ENCODE assay signal across 15 cellular contexts in genomic region chr15:91603681-91604080, GRCh38.
"Had no signal": no experiment of that assay in that cellular context is flagged by ENCODE, and none has a peak within 500 bp of the region (broad histone marks: within the 10 kb centered on the region; RNA-seq: fewer than 3 reads in every experiment).

No MANE protein-coding gene starts in this region.

- ATAC-seq: activated CD4-positive, alpha-beta T cell treated with anti-CD3 and anti-CD28 coated beads for 36 hours; activated CD8-positive, alpha-beta T cell treated with anti-CD3 and anti-CD28 coated beads for 36 hours; activated T-cell treated with anti-CD3 and anti-CD28 coated beads, Interleukin-2, amount 50 U/mL, for 72 hours; left lung; natural killer cell treated with Interleukin-12 subunit alpha and Interleukin-12 subunit beta and Interleukin-15 and Interleukin-18, amount 100 ng/mL, for 72 hours had no signal

- H3K27me3 ChIP-seq: colonic mucosa had no signal

- H3K4me3 ChIP-seq: colonic mucosa, left lung, prostate gland, transverse colon had no signal

- DNase-seq: activated CD4-positive, alpha-beta T cell treated with anti-CD3 and anti-CD28 coated beads for 36 hours; activated CD8-positive, alpha-beta memory T cell treated with anti-CD3 and anti-CD28 coated beads, Interleukin-2, amount 50 U/mL, for 4 hours; activated CD8-positive, alpha-beta T cell treated with anti-CD3 and anti-CD28 coated beads for 36 hours; activated naive CD8-positive, alpha-beta T cell treated with anti-CD3 and anti-CD28 coated beads, Interleukin-2, amount 10 ng/mL, durations not matched to agents 7 days and 5 days; activated T-cell treated with anti-CD3 and anti-CD28 coated beads, Interleukin-2, amount 50 U/mL, for 72 hours; caudate nucleus; colonic mucosa; left lung; occipital lobe; stimulated activated CD4-positive, alpha-beta T cell treated with anti-CD3 and anti-CD28 coated beads, Interleukin-4, amount 100 ng/mL, for 24 hours; transverse colon; WERI-Rb-1 had no signal

- FAIRE-seq: keratinocyte had no signal

- H3K9me3 ChIP-seq: colonic mucosa, left lung, prostate gland, transverse colon had no signal

- H3K36me3 ChIP-seq: colonic mucosa, left lung, prostate gland, transverse colon, WERI-Rb-1 had no signal
